8 cellular contexts compared by ENCODE assay signal in the genomic region with DNA sequence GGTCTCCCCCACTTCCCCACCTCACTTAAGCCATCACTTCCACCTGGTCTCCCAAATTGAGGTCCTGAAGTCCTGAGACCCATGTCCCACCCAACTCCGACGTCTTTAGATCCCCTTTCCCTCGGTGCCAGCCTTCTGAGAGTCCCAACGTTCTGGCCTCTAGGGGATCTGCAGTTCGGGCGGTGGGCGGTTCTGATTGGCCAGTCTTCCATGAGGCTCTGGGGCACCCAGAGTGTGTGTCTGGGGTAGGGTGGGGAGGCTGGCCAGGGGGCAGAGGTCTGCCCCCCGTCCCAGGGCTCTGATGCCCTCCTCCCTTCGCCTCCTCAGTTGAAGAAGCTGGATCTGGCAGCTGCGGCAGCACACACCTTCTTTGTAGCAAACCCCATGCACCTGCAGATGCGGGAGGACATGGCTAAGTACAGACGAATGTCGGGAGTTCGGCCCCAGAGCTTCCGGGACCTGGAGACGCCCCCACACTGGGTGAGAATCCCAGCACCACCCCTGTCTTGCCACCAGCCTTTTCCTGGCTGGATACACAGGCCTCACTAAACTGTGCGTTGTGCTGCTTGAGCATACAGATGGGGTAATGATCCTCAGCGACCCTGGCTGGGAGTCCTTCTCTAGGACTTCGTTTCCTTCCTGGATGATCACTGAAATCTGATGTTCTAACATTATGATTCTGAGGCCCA. TPM values are rescaled to one million over a fixed set of nuclear protein-coding genes. Genes with fewer than 3 reads are reported as not detected.
DNase-seq lines count a peak whose midpoint lies in the region; ATAC-seq and TF ChIP-seq lines count a peak whose summit lies in the region.

No MANE protein-coding gene starts in this region.

- DNase-seq in CD8-positive, alpha-beta T cell, result no peak
- DNase-seq in NCI-H446 treated with DMSO at 0.1 percent for 48 hours (lab: John Stamatoyannopoulos, UW) (peak; percentile 4), dorsolateral prefrontal cortex (peak in 1 of 10 donors; percentile 35), naive B cell (no peak), retina (no peak)
- DNase-seq in stimulated activated CD8-positive, alpha-beta memory T cell treated with anti-CD3 and anti-CD28 coated beads, Interleukin-4, amount 100 ng/mL, for 48 hours, result no peak
- no peak for DNase-seq in stimulated activated CD4-positive, alpha-beta T cell treated with anti-CD3 and anti-CD28 coated beads, Interleukin-4, amount 100 ng/mL, for 4 hours

- no peak overlapping the region for H3K27ac ChIP-seq in CD8-positive, alpha-beta T cell (ENCODE audit: low read depth, low read length)
- H3K27ac ChIP-seq in dorsolateral prefrontal cortex, result peak overlapping the region in 47 of 59 donors; percentile 22 to 95 (median 84)

- CTCF ChIA-PET in CD8-positive, alpha-beta T cell (lab: Charles Lee), result interaction anchor here (0.6 to 9.4 kb wide), 7 partner anchors 9 to 164 kb away, joined by 3 to 116 read pairs (median 3); a partner anchor contains a TSS

- H3K9me3 Mint-ChIP-seq in CD8-positive, alpha-beta T cell, result no peaks in the 10 kb centered on the region
- no peaks in the 10 kb centered on the region for H3K9me3 Mint-ChIP-seq in naive B cell

- H3K4me1 Mint-ChIP-seq in CD8-positive, alpha-beta T cell (ENCODE audit: low read depth), result peaks cover 20% of the 10 kb centered on the region
- H3K4me1 Mint-ChIP-seq in naive B cell, result peaks cover 20 to 34% (median 34%) of the 10 kb centered on the region in 3 donors

- intact Hi-C loops in CD8-positive, alpha-beta T cell (cut with DNase I, micrococcal nuclease), result loop anchor here (2.0 to 5.0 kb wide), 5 partner anchors 51 to 277 kb away; a partner anchor contains a TSS
- intact Hi-C loops in dorsolateral prefrontal cortex (cut with DNase I), result loop anchor here (5.0 kb wide), 4 partner anchors 62 to 267 kb away; a partner anchor contains a TSS

- H3K36me3 ChIP-seq in CD8-positive, alpha-beta T cell (ENCODE audit: insufficient read depth, low read length), result no peaks in the 10 kb centered on the region

- no peaks in the 10 kb centered on the region for H3K9me3 ChIP-seq in CD8-positive, alpha-beta T cell (ENCODE audit: low read length)

- H3K27me3 Mint-ChIP-seq in CD8-positive, alpha-beta T cell (ENCODE audit: low read depth), result peaks cover 20% of the 10 kb centered on the region
- H3K27me3 Mint-ChIP-seq in naive B cell, result peaks cover 67 to 85% (median 83%) of the 10 kb centered on the region in 3 donors

- POLR2A ChIA-PET in CD8-positive, alpha-beta T cell (lab: Charles Lee), result interaction anchor here (0.6 to 3.7 kb wide), 8 partner anchors 9 to 396 kb away, joined by 3 to 24 read pairs (median 4); a partner anchor contains a TSS

- peaks cover 9% of the 10 kb centered on the region for H3K4me1 ChIP-seq in CD8-positive, alpha-beta T cell (ENCODE audit: insufficient read depth, low read length)

- no peaks in the 10 kb centered on the region for H3K36me3 Mint-ChIP-seq in CD8-positive, alpha-beta T cell
- peaks cover 0 to 21% of the 10 kb centered on the region in 2 donors for H3K36me3 Mint-ChIP-seq in naive B cell

- peak overlapping the region; percentile 70 for H3K27ac Mint-ChIP-seq in CD8-positive, alpha-beta T cell
- H3K27ac Mint-ChIP-seq in naive B cell, result no peak overlapping the region

- TF ChIP-seq CTCF in CD8-positive, alpha-beta T cell (IDR thresholded peaks at IDR 0.05), result no peak
- TF ChIP-seq CTCF in dorsolateral prefrontal cortex (IDR thresholded peaks at IDR 0.05 in 54 of 56, conservative IDR thresholded peaks at IDR 0.05 in 2 of 56; ENCODE audit: low read depth in 1 of 56, partially characterized antibody in 56 of 56), result peak in 2 of 56 donors; percentile 6 to 18

- H3K4me3 ChIP-seq in CD8-positive, alpha-beta T cell (ENCODE audit: low read depth, low read length), result peak overlapping the region; percentile 83
- H3K4me3 ChIP-seq in dorsolateral prefrontal cortex, result peak overlapping the region; percentile 54 to 91 (median 80)

- H3K27me3 ChIP-seq in CD8-positive, alpha-beta T cell (ENCODE audit: insufficient read depth, low read length), result peaks cover 6% of the 10 kb centered on the region
- H3K27me3 ChIP-seq in dorsolateral prefrontal cortex, result no peaks in the 10 kb centered on the region

- ATAC-seq in CD8-positive, alpha-beta T cell, result no peak
- ATAC-seq in naive B cell (ENCODE audit: low read depth in 2 of 2), result no peak
- ATAC-seq in GM21825 (IDR thresholded peaks at IDR 0.05; ENCODE audit: unreplicated experiment), result no peak

- peak overlapping the region; percentile 88 for H3K4me3 Mint-ChIP-seq in CD8-positive, alpha-beta T cell
- peak overlapping the region; percentile 75 to 94 (median 90) for H3K4me3 Mint-ChIP-seq in naive B cell

RNA-seq across cellular contexts. Expression of a gene that starts 1.5 kb away (rescaled TPM):
- total RNA-seq in CD8-positive, alpha-beta T cell, result 1 to 10 TPM; 3.4 to 4.9 TPM
- total RNA-seq in dorsolateral prefrontal cortex, result 10 to 100 TPM; 14.2 to 61.4 (median 29.3) TPM
- not detected for polyA plus RNA-seq in naive B cell (ENCODE audit: low read depth in 6 of 6)

RNA-seq across cellular contexts. Expression of a gene that starts 8.1 kb away (rescaled TPM):
- not detected for total RNA-seq in CD8-positive, alpha-beta T cell
- total RNA-seq in dorsolateral prefrontal cortex, result 100 to 1,000 TPM in 117 of 120 experiments, 10 to 100 TPM in 3; 49.5 to 245 (median 167) TPM
- not detected for polyA plus RNA-seq in naive B cell (ENCODE audit: low read depth in 6 of 6)

RNA-seq across cellular contexts. Expression of a gene that starts 11.0 kb away (rescaled TPM):
- 1 to 10 TPM in 1 of 2 experiments, under 1 TPM in 1; 0.49 to 1.0 TPM for total RNA-seq in CD8-positive, alpha-beta T cell
- 10 to 100 TPM in 110 of 120 experiments, 1 to 10 TPM in 10; 6.0 to 46.0 (median 17.9) TPM for total RNA-seq in dorsolateral prefrontal cortex
- not detected for polyA plus RNA-seq in naive B cell (ENCODE audit: low read depth in 6 of 6)

RNA-seq across cellular contexts. Expression of a gene that starts 21.4 kb away (rescaled TPM):
- total RNA-seq in CD8-positive, alpha-beta T cell, result under 1 TPM; 0.61 to 0.92 TPM
- 1 to 10 TPM in 109 of 120 experiments, under 1 TPM in 11; 0.58 to 4.1 (median 1.9) TPM for total RNA-seq in dorsolateral prefrontal cortex
- polyA plus RNA-seq in naive B cell (ENCODE audit: low read depth in 6 of 6), result 1 to 10 TPM in 1 of 6 donors, under 1 TPM in 3, not detected in 2; 0.74 to 1.0 (median 0.89) TPM

RNA-seq across cellular contexts. Expression of a gene that starts 22.3 kb away (rescaled TPM):
- 10 to 100 TPM; 24.0 to 25.9 TPM for total RNA-seq in CD8-positive, alpha-beta T cell
- total RNA-seq in dorsolateral prefrontal cortex, result 100 to 1,000 TPM in 113 of 120 experiments, 10 to 100 TPM in 7; 77.3 to 191 (median 146) TPM
- polyA plus RNA-seq in naive B cell (ENCODE audit: low read depth in 6 of 6), result 10 to 100 TPM; 28.5 to 45.1 (median 35.4) TPM

Comparison
In these comparisons a context has a peak if more than half of its experiments do, and no peak if none do; other contexts are left out.
1. RNA of a gene that starts 8.1 kb away (total RNA-seq): 49.5 to 245 TPM in dorsolateral prefrontal cortex; not detected in CD8-positive, alpha-beta T cell; every median in the first group is over 10 times any median in the second.